18 cellular contexts compared by ENCODE assay signal in genomic region chr12:2456122-2456812, GRCh38.
DNase-seq lines count a peak whose midpoint lies in the region; ATAC-seq, FAIRE-seq and TF ChIP-seq lines count a peak whose summit lies in the region.
"Had no signal": no experiment of that assay in that cellular context is flagged by ENCODE, and none has a peak within 500 bp of the region (broad histone marks: within the 10 kb centered on the region; RNA-seq: fewer than 3 reads in every experiment).

No MANE protein-coding gene starts in this region.

- DNase-seq in left ventricle myocardium inferior (no peak), Right ventricle myocardium superior (no peak), left lung (no peak), small intestine (peak; percentile 14), upper lobe of right lung (no peak), NCI-H446 treated with DMSO at 0.1 percent for 48 hours (lab: John Stamatoyannopoulos, UW) (no peak), NCI-H69 (lab: John Stamatoyannopoulos, UW) (no peak)
- DNase-seq: CD8-positive, alpha-beta T cell; COR-L47; DND-41; GDM1; HCEC 1CT; HFFc6 had no signal

- H3K27ac ChIP-seq in left ventricle myocardium inferior (replicated peaks) (peak overlapping the region; percentile 89), left lung (no peak overlapping the region), small intestine (ENCODE audit: low read depth in 1 of 2, low read length in 1 of 2) (no peak overlapping the region), upper lobe of right lung (no peak overlapping the region)
- H3K27ac ChIP-seq: C4-2B had no signal

- no peak overlapping the region for H3K4me3 ChIP-seq in left ventricle myocardium inferior
- no peak overlapping the region for H3K4me3 ChIP-seq in left lung
- H3K4me3 ChIP-seq in small intestine (ENCODE audit: low read depth in 1 of 2, low read length in 2 of 2), result no peak overlapping the region
- no peak overlapping the region for H3K4me3 ChIP-seq in upper lobe of right lung

- intact Hi-C loops in left ventricle myocardium inferior (cut with micrococcal nuclease), result no loop called here
- intact Hi-C loops in Right ventricle myocardium superior (cut with DNase I), result no loop called here
- intact Hi-C loops in left lung (cut with DNase I), result no loop called here
- intact Hi-C loops in upper lobe of right lung (cut with DNase I), result no loop called here

- peaks cover 32% of the 10 kb centered on the region for H3K36me3 ChIP-seq in left ventricle myocardium inferior
- H3K36me3 ChIP-seq in left lung, result no peaks in the 10 kb centered on the region
- H3K36me3 ChIP-seq in small intestine (ENCODE audit: control insufficient read depth in 2 of 2, insufficient read depth in 2 of 2, low read length in 2 of 2), result no peaks in the 10 kb centered on the region
- H3K36me3 ChIP-seq in upper lobe of right lung, result no peaks in the 10 kb centered on the region

- H3K4me1 ChIP-seq in left ventricle myocardium inferior (peaks cover 65% of the 10 kb centered on the region), left lung (peaks cover 0 to 9% of the 10 kb centered on the region in 2 donors), small intestine (ENCODE audit: control insufficient read depth in 2 of 2, insufficient read depth in 1 of 2, low read depth in 1 of 2, low read length in 1 of 2) (no peaks in the 10 kb centered on the region), upper lobe of right lung (peaks cover 9% of the 10 kb centered on the region)

- WGBS in small intestine, 3 donors, result 63 to 78% (median 72%) methylated on average over 12 of the region's 12 CpGs

- H3K27me3 ChIP-seq in left ventricle myocardium inferior (ENCODE audit: low read depth), result no peaks in the 10 kb centered on the region
- no peaks in the 10 kb centered on the region for H3K27me3 ChIP-seq in left lung
- H3K27me3 ChIP-seq in small intestine (ENCODE audit: control insufficient read depth in 2 of 2, insufficient read depth in 2 of 2, low read length in 2 of 2), result no peaks in the 10 kb centered on the region
- no peaks in the 10 kb centered on the region for H3K27me3 ChIP-seq in upper lobe of right lung

- ATAC-seq in Right ventricle myocardium superior (ENCODE audit: poor library complexity) (no peak), left lung (peak; percentile 78), upper lobe of right lung (peak; percentile 64), GM21576 (IDR thresholded peaks at IDR 0.05; ENCODE audit: unreplicated experiment) (no peak)
- ATAC-seq: CD8-positive, alpha-beta T cell had no signal

- H3K9me3 ChIP-seq in left ventricle myocardium inferior (replicated peaks) (no peaks in the 10 kb centered on the region), left lung (no peaks in the 10 kb centered on the region), small intestine (ENCODE audit: control insufficient read depth, low read depth) (no peaks in the 10 kb centered on the region), upper lobe of right lung (no peaks in the 10 kb centered on the region)

- TF ChIP-seq CTCF in left ventricle myocardium inferior (IDR thresholded peaks at IDR 0.05; ENCODE audit: borderline replicate concordance) (no peak), left lung (IDR thresholded peaks at IDR 0.05) (no peak), upper lobe of right lung (IDR thresholded peaks at IDR 0.05) (no peak)

- FAIRE-seq in small intestine (lab: Jason Lieb, UNC), result no peak
- FAIRE-seq: A204.1, D721Med, GM12892 had no signal

Comparison
In these comparisons a context has a peak if more than half of its experiments do, and no peak if none do; other contexts are left out.
1. ATAC-seq: peak in left lung (single experiment) and upper lobe of right lung (single experiment); none in Right ventricle myocardium superior (single experiment) and GM21576 (single experiment).